In genomic region chr5:4882186-4882585, GRCh38 we compare ENCODE assay signal across 28 cellular contexts.
"Had no signal": no experiment of that assay in that cellular context is flagged by ENCODE, and none has a peak within 500 bp of the region (broad histone marks: within the 10 kb centered on the region; RNA-seq: fewer than 3 reads in every experiment).

No MANE protein-coding gene starts in this region.

- H3K27ac Mint-ChIP-seq: mesothelial cell of epicardium; naive thymus-derived CD4-positive, alpha-beta T cell; progenitor cell of endocrine pancreas; stimulated activated naive B cell treated with anti-CD40 and anti-IgM and Interleukin-4, amounts not matched to agents 10 μg/mL and 1 μg/mL and 100 μg/mL, for 72 hours; stimulated activated naive CD8-positive, alpha-beta T cell treated with anti-CD3 and anti-CD28 coated beads, Interleukin-15, Interleukin-2, amounts not matched to agents 100 ng/mL and 50 ng/mL, for 24 hours had no signal

- H3K9me3 ChIP-seq: esophagus muscularis mucosa, heart right ventricle, left lung, mucosa of descending colon, neutrophil, right lobe of liver, thoracic aorta, tibial nerve, upper lobe of left lung, uterus had no signal

- H3K27me3 Mint-ChIP-seq: stimulated activated naive B cell treated with anti-CD40 and anti-IgM and Interleukin-4, amounts not matched to agents 10 μg/mL and 1 μg/mL and 100 μg/mL, for 72 hours; stimulated activated naive CD8-positive, alpha-beta T cell treated with anti-CD3 and anti-CD28 coated beads, Interleukin-15, Interleukin-2, amounts not matched to agents 100 ng/mL and 50 ng/mL, for 24 hours had no signal

- H3K9me3 Mint-ChIP-seq: mesothelial cell of epicardium; neural crest cell; stimulated activated naive CD8-positive, alpha-beta T cell treated with anti-CD3 and anti-CD28 coated beads, Interleukin-15, Interleukin-2, amounts not matched to agents 100 ng/mL and 50 ng/mL, for 24 hours had no signal

- H3K36me3 Mint-ChIP-seq: mesothelial cell of epicardium; naive thymus-derived CD4-positive, alpha-beta T cell; stimulated activated naive B cell treated with anti-CD40 and anti-IgM and Interleukin-4, amounts not matched to agents 10 μg/mL and 1 μg/mL and 100 μg/mL, for 72 hours had no signal

- H2AFZ ChIP-seq: parathyroid adenoma had no signal

- H3K4me3 ChIP-seq: coronary artery, esophagus muscularis mucosa, heart right ventricle, left lung, mucosa of descending colon, right lobe of liver, thoracic aorta, tibial nerve, upper lobe of left lung, uterus had no signal

- H3K4me1 ChIP-seq: foreskin keratinocyte, heart right ventricle, left lung, parathyroid adenoma, right lobe of liver, upper lobe of left lung, uterus had no signal

- H3K4me3 Mint-ChIP-seq: mesothelial cell of epicardium; naive thymus-derived CD4-positive, alpha-beta T cell; neural crest cell; stimulated activated naive B cell treated with anti-CD40 and anti-IgM and Interleukin-4, amounts not matched to agents 10 μg/mL and 1 μg/mL and 100 μg/mL, for 72 hours; stimulated activated naive CD8-positive, alpha-beta T cell treated with anti-CD3 and anti-CD28 coated beads, Interleukin-15, Interleukin-2, amounts not matched to agents 100 ng/mL and 50 ng/mL, for 24 hours had no signal

- FAIRE-seq: endothelial cell of umbilical vein, islet of Langerhans had no signal

- DNase-seq: dermis blood vessel endothelial cell; effector memory CD4-positive, alpha-beta T cell; foreskin keratinocyte; glutamatergic neuron; heart right ventricle; hippocampal formation; left cardiac atrium; left lung; mesenchymal stem cell; mucosa of descending colon; naive thymus-derived CD4-positive, alpha-beta T cell; right lobe of liver; stimulated activated CD4-positive, alpha-beta T cell treated with anti-CD3 and anti-CD28 coated beads, Interleukin-2, amount 100 ng/mL, for 24 hours; stimulated activated naive B cell treated with anti-CD40 and anti-IgM and Interleukin-4, amounts not matched to agents 10 μg/mL and 1 μg/mL and 100 μg/mL, for 72 hours; upper lobe of left lung; uterus had no signal

- H3K27ac ChIP-seq: coronary artery, esophagus muscularis mucosa, foreskin keratinocyte, heart right ventricle, left lung, neutrophil, parathyroid adenoma, right lobe of liver, thoracic aorta, tibial nerve, upper lobe of left lung, uterus had no signal

- H3K79me2 ChIP-seq: parathyroid adenoma had no signal

- ATAC-seq: foreskin keratinocyte; heart right ventricle; left cardiac atrium; left lung; mucosa of descending colon; naive thymus-derived CD4-positive, alpha-beta T cell; right lobe of liver; stimulated activated naive B cell treated with anti-CD40 and anti-IgM and Interleukin-4, amounts not matched to agents 10 μg/mL and 1 μg/mL and 100 μg/mL, for 72 hours had no signal

- H3K9ac ChIP-seq: parathyroid adenoma had no signal

- H3K27me3 ChIP-seq: foreskin keratinocyte, heart right ventricle, left lung, neutrophil, right lobe of liver, tibial nerve, upper lobe of left lung, uterus had no signal

- H3K4me1 Mint-ChIP-seq: naive thymus-derived CD4-positive, alpha-beta T cell; neural crest cell; stimulated activated naive B cell treated with anti-CD40 and anti-IgM and Interleukin-4, amounts not matched to agents 10 μg/mL and 1 μg/mL and 100 μg/mL, for 72 hours had no signal

- H3K36me3 ChIP-seq: esophagus muscularis mucosa, heart right ventricle, left lung, neutrophil, right lobe of liver, thoracic aorta, tibial nerve, upper lobe of left lung, uterus had no signal
